ENCODE assay signal across 8 cellular contexts in the genomic region with DNA sequence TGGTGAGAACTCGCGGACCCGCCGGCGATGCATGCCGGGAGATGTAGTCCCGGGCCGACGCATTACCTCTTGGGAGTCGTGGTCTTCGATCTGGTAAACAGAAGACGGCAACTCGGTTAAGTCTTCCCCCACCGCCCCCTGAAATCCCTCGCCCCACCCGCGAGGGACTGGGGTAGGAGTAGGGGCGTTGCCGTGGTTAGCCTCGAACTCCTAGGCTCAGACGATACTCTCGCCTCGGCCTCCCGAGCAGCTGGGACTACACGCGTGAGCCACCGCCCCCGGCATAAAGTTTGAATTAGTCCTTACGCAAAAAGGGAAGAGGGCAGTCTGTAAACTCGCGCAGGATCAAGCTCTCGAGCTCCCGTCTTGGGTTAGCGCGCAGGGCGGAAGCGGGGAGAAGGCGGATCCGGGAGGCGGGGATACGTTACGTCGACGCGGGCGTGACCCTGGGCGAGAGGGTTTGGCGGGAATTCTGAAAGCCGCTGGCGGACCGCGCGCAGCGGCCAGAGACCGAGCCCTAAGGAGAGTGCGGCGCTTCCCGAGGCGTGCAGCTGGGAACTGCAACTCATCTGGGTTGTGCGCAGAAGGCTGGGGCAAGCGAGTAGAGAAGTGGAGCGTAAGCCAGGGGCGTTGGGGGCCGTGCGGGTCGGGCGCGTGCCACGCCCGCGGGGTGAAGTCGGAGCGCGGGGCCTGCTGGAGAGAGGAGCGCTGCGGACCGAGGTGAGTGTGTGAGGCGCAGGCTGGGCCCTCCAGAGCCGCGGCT.
DNase-seq lines count a peak whose midpoint lies in the region; ATAC-seq lines count a peak whose summit lies in the region.

TSS of gene RAD51 (plus strand) at position 469 of the 763 bp plus-strand sequence. CDS start 3,585 bp downstream, outside the sequence.

- ATAC-seq in GM19043 (IDR thresholded peaks at IDR 0.05; ENCODE audit: low read depth, unreplicated experiment), result peak; percentile 79
- ATAC-seq in HG03354 (IDR thresholded peaks at IDR 0.05; ENCODE audit: poor library complexity, severe bottlenecking, unreplicated experiment), result peak; percentile 90
- peak; percentile 95 to 96 for ATAC-seq in activated CD4-positive, CD25-positive, alpha-beta regulatory T cell treated with anti-CD3 and anti-CD28 coated beads, Interleukin-2, amount 50 U/mL, for 24 hours
- ATAC-seq in central memory CD8-positive, alpha-beta T cell (replicated peaks; ENCODE audit: extremely low read depth, poor library complexity, severe bottlenecking), result peak; percentile 96

- H3K36me3 Mint-ChIP-seq in central memory CD8-positive, alpha-beta T cell (ENCODE audit: insufficient read depth), result peaks cover 17% of the 10 kb centered on the region

- H3K27me3 Mint-ChIP-seq in central memory CD8-positive, alpha-beta T cell, result no peaks in the 10 kb centered on the region

- H3K9me3 Mint-ChIP-seq in central memory CD8-positive, alpha-beta T cell, result no peaks in the 10 kb centered on the region

- peaks cover 16% of the 10 kb centered on the region for H3K4me1 Mint-ChIP-seq in central memory CD8-positive, alpha-beta T cell

- peak within 1 kb of the TSS; percentile 98 for H3K4me3 Mint-ChIP-seq in central memory CD8-positive, alpha-beta T cell

- DNase-seq in AG20443 (ENCODE audit: low spot score) (peak; percentile 98), NCI-H446 treated with DMSO at 0.1 percent for 48 hours (lab: John Stamatoyannopoulos, UW) (peak; percentile 68), islet precursor cell (peak; percentile 96)
- DNase-seq in central memory CD8-positive, alpha-beta T cell (ENCODE audit: low spot score in 2 of 2), result peak; percentile 88 to 91
- DNase-seq in stimulated activated CD4-positive, alpha-beta T cell treated with anti-CD3 and anti-CD28 coated beads, Interleukin-12 subunit alpha, Interleukin-12 subunit beta, amount 100 ng/mL, for 4 hours, result peak; percentile 91

- peak within 1 kb of the TSS; percentile 97 for H3K27ac Mint-ChIP-seq in central memory CD8-positive, alpha-beta T cell (ENCODE audit: low read depth)

Comparison
In these comparisons a context has a peak if more than half of its experiments do, and no peak if none do; other contexts are left out.
1. Peak in every context shown above with its lines: DNase-seq and ATAC-seq.